In the genomic region with DNA sequence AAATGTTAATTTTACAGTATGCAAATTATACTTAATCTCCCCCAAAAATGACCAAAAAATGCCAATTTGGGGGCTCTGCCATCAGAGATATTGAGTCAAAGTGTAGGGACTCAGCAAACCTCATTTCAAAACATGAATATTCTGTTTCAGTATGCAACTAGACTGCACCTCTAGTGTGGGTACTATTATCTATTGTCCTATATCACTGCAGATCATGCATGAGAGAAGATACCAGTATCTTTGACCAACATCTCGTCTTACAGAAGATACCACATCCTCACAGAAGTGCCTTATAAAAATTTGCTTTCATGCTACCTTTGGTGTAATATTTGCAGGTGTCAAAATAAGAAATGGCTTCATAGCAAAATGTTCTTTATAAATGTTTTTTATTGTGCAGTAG, we compare ENCODE assay signal across 9 cellular contexts.
"Had no signal": no experiment of that assay in that cellular context is flagged by ENCODE, and none has a peak within 500 bp of the region (broad histone marks: within the 10 kb centered on the region; RNA-seq: fewer than 3 reads in every experiment).

No MANE protein-coding gene starts in this region.

- ATAC-seq: HCT116, HepG2, K562 had no signal

- H3K27ac ChIP-seq: GM23248, HL-60 had no signal

- H3K9me3 ChIP-seq: HAP-1 had no signal

- H3K36me3 ChIP-seq: HAP-1 had no signal

- DNase-seq: GM23248, GOT3, H7, HFFc6 had no signal
